In genomic region chr12:47734725-47735480, GRCh38 we compare ENCODE assay signal across 13 cellular contexts. TPM values are rescaled to one million over a fixed set of nuclear protein-coding genes. Genes with fewer than 3 reads are reported as not detected.
DNase-seq lines count a peak whose midpoint lies in the region; ATAC-seq lines count a peak whose summit lies in the region.
"Had no signal": no experiment of that assay in that cellular context is flagged by ENCODE, and none has a peak within 500 bp of the region (broad histone marks: within the 10 kb centered on the region; RNA-seq: fewer than 3 reads in every experiment).

No MANE protein-coding gene starts in this region.

- H3K9me3 ChIP-seq in HUES64 (ENCODE audit: insufficient read depth, low read depth, low read length) = no peaks in the 10 kb centered on the region

- H3K27me3 Mint-ChIP-seq in stimulated activated memory B cell treated with anti-CD40 and anti-IgM and Interleukin-4, amounts not matched to agents 10 μg/mL and 1 μg/mL and 100 μg/mL, for 72 hours = no peaks in the 10 kb centered on the region
- H3K27me3 Mint-ChIP-seq: CD8-positive, alpha-beta memory T cell had no signal

- H3K4me1 Mint-ChIP-seq in stimulated activated memory B cell treated with anti-CD40 and anti-IgM and Interleukin-4, amounts not matched to agents 10 μg/mL and 1 μg/mL and 100 μg/mL, for 72 hours = peaks cover 14% of the 10 kb centered on the region

- 44% methylated on average over 12 of the region's 12 CpGs for WGBS in HUES64

- H3K9me3 Mint-ChIP-seq in stimulated activated memory B cell treated with anti-CD40 and anti-IgM and Interleukin-4, amounts not matched to agents 10 μg/mL and 1 μg/mL and 100 μg/mL, for 72 hours = no peaks in the 10 kb centered on the region
- H3K9me3 Mint-ChIP-seq: CD8-positive, alpha-beta memory T cell had no signal

- ATAC-seq in stimulated activated memory B cell treated with anti-CD40 and anti-IgM and Interleukin-4, amounts not matched to agents 10 μg/mL and 1 μg/mL and 100 μg/mL, for 72 hours = peak; percentile 13
- no peak for ATAC-seq in GM21737 (IDR thresholded peaks at IDR 0.05; ENCODE audit: unreplicated experiment)

- no peak overlapping the region for H3K4me3 ChIP-seq in HUES64 (ENCODE audit: low read length)

- H3K27me3 ChIP-seq in HUES64 (ENCODE audit: insufficient read depth, low read length) = no peaks in the 10 kb centered on the region

- H3K4me3 Mint-ChIP-seq in stimulated activated memory B cell treated with anti-CD40 and anti-IgM and Interleukin-4, amounts not matched to agents 10 μg/mL and 1 μg/mL and 100 μg/mL, for 72 hours = no peak overlapping the region
- H3K4me3 Mint-ChIP-seq: CD8-positive, alpha-beta memory T cell had no signal

- peaks cover 17% of the 10 kb centered on the region for H3K4me1 ChIP-seq in HUES64 (ENCODE audit: insufficient read depth, low read length)

- no peaks in the 10 kb centered on the region for H3K36me3 ChIP-seq in HUES64 (ENCODE audit: insufficient read depth, low read length)

- H3K36me3 Mint-ChIP-seq in stimulated activated memory B cell treated with anti-CD40 and anti-IgM and Interleukin-4, amounts not matched to agents 10 μg/mL and 1 μg/mL and 100 μg/mL, for 72 hours = peaks cover 5% of the 10 kb centered on the region

- peak in 46 of 61 donors; percentile 15 to 70 (median 44) for DNase-seq in caudate nucleus (lab: John Stamatoyannopoulos, UW)
- DNase-seq in medulla oblongata (ENCODE audit: extremely low spot score) = peak; percentile 72
- DNase-seq in germinal center (ENCODE audit: low spot score) = no peak
- DNase-seq in activated CD4-positive, alpha-beta T cell treated with anti-CD3 and anti-CD28 coated beads, Interleukin-2, amount 50 U/mL, for 48 hours = no peak
- no peak for DNase-seq in HCEC 1CT
- DNase-seq: activated gamma-delta T cell treated with Interleukin-2 at 50 U/mL for 16 hours; CD8-positive, alpha-beta memory T cell; NCI-H187 treated with DMSO at 0.1 percent for 48 hours; occipital lobe had no signal

- no peak overlapping the region; the same call in 1 of the 2 replicates for H3K9ac ChIP-seq in HUES64 (ENCODE audit: low read depth, low read length)

- H3K27ac ChIP-seq in HUES64 (ENCODE audit: low read depth, low read length) = peak overlapping the region; percentile 9; the same call in 1 of the 2 replicates
- H3K27ac ChIP-seq in caudate nucleus (ENCODE audit: low read depth, low read length) = peak overlapping the region; percentile 97
- H3K27ac ChIP-seq: RWPE1 had no signal

- peak overlapping the region; percentile 38 for H3K27ac Mint-ChIP-seq in stimulated activated memory B cell treated with anti-CD40 and anti-IgM and Interleukin-4, amounts not matched to agents 10 μg/mL and 1 μg/mL and 100 μg/mL, for 72 hours

RNA-seq across cellular contexts. Expression of gene ENDOU, which starts 9.6 kb away (rescaled TPM):
- not detected for polyA plus RNA-seq in HUES64 (2013, experiment 1 of 2)
- not detected for polyA plus RNA-seq in HUES64 (2013, experiment 2 of 2)
- polyA plus RNA-seq: CD8-positive, alpha-beta memory T cell had no signal

RNA-seq across cellular contexts. Expression of gene RAPGEF3, which starts 23.8 kb away (rescaled TPM):
- polyA plus RNA-seq in HUES64 (2013, experiment 1 of 2) = 3.1 TPM
- 4.4 TPM for polyA plus RNA-seq in HUES64 (2013, experiment 2 of 2)

RNA-seq across cellular contexts. Expression of gene RPAP3, which starts 29.1 kb away (rescaled TPM):
- polyA plus RNA-seq in HUES64 (2013, experiment 1 of 2) = 40.2 TPM
- 42.5 TPM for polyA plus RNA-seq in HUES64 (2013, experiment 2 of 2)

RNA-seq across cellular contexts. Expression of gene SLC48A1, which starts 38.1 kb away (rescaled TPM):
- polyA plus RNA-seq in HUES64 (2013, experiment 1 of 2) = 4.9 TPM
- 9.6 TPM for polyA plus RNA-seq in HUES64 (2013, experiment 2 of 2)

Comparison
In these comparisons a context has a peak if more than half of its experiments do, and no peak if none do; other contexts are left out.
1. DNase-seq: peak in caudate nucleus (46 of 61) and medulla oblongata (single experiment); none in germinal center (single experiment), activated CD4-positive, alpha-beta T cell treated with anti-CD3 and anti-CD28 coated beads, Interleukin-2, amount 50 U/mL, for 48 hours (0 of 2) and HCEC 1CT (single experiment).